14 cellular contexts compared by ENCODE assay signal in genomic region chr2:229268626-229269025, GRCh38. TPM values are rescaled to one million over a fixed set of nuclear protein-coding genes. Genes with fewer than 3 reads are reported as not detected.
A peak's percentile ranks its signal among the peaks of the same experiment; 100 is the strongest.
DNase-seq lines count a peak whose midpoint lies in the region; ATAC-seq and TF ChIP-seq lines count a peak whose summit lies in the region.
"Had no signal": no experiment of that assay in that cellular context is flagged by ENCODE, and none has a peak within 500 bp of the region (broad histone marks: within the 10 kb centered on the region; RNA-seq: fewer than 3 reads in every experiment).

No MANE protein-coding gene starts in this region.

- H3K9me3 Mint-ChIP-seq in endothelial cell (ENCODE audit: unreplicated experiment) = no peaks in the 10 kb centered on the region
- peaks cover 0 to 2% (median 0%) of the 10 kb centered on the region in 8 donors for H3K9me3 Mint-ChIP-seq in CD4-positive, alpha-beta memory T cell
- H3K9me3 Mint-ChIP-seq: activated naive CD8-positive, alpha-beta T cell treated with anti-CD3 and anti-CD28 coated beads, Interleukin-2, amount 10 ng/mL, durations not matched to agents 7 days and 5 days had no signal

- intact Hi-C loops in psoas muscle (cut with DNase I) = no loop called here
- intact Hi-C loops in CD4-positive, alpha-beta memory T cell (cut with micrococcal nuclease) = no loop called here

- H3K4me1 Mint-ChIP-seq in endothelial cell (ENCODE audit: unreplicated experiment) = no peaks in the 10 kb centered on the region
- peaks cover 0 to 3% (median 2%) of the 10 kb centered on the region in 4 donors for H3K4me1 Mint-ChIP-seq in CD4-positive, alpha-beta memory T cell
- H3K4me1 Mint-ChIP-seq: activated naive CD8-positive, alpha-beta T cell treated with anti-CD3 and anti-CD28 coated beads, Interleukin-2, amount 10 ng/mL, durations not matched to agents 7 days and 5 days had no signal

- H3K4me3 ChIP-seq in fibroblast of the aortic adventitia (ENCODE audit: low read depth, low read length) (peak overlapping the region; percentile 81), psoas muscle (peak overlapping the region; percentile 61)
- H3K4me3 ChIP-seq in CD4-positive, alpha-beta memory T cell (ENCODE audit: low read length in 2 of 2) = no peak overlapping the region
- H3K4me3 ChIP-seq: GM12878, K562 had no signal

- CTCF ChIA-PET in CD4-positive, alpha-beta memory T cell (lab: Charles Lee; ENCODE audit: partially characterized antibody) = no interaction called here

- peaks cover 0 to 5% (median 0%) of the 10 kb centered on the region in 3 donors for H3K27me3 ChIP-seq in psoas muscle (ENCODE audit: insufficient read depth in 3 of 3, low read length in 2 of 3)
- peaks cover 3% of the 10 kb centered on the region for H3K27me3 ChIP-seq in CD4-positive, alpha-beta memory T cell (ENCODE audit: insufficient read depth, low read length)

- peaks cover 3% of the 10 kb centered on the region for H3K27me3 Mint-ChIP-seq in endothelial cell (ENCODE audit: unreplicated experiment)
- peaks cover 15 to 16% of the 10 kb centered on the region in 2 donors for H3K27me3 Mint-ChIP-seq in CD4-positive, alpha-beta memory T cell

- H3K9me3 ChIP-seq in psoas muscle = no peaks in the 10 kb centered on the region
- H3K9me3 ChIP-seq in CD4-positive, alpha-beta memory T cell (ENCODE audit: control insufficient read depth in 1 of 2, low read length in 2 of 2) = no peaks in the 10 kb centered on the region

- H3K4me3 Mint-ChIP-seq in endothelial cell (ENCODE audit: unreplicated experiment) = no peak overlapping the region
- no peak overlapping the region for H3K4me3 Mint-ChIP-seq in CD4-positive, alpha-beta memory T cell
- H3K4me3 Mint-ChIP-seq: activated naive CD8-positive, alpha-beta T cell treated with anti-CD3 and anti-CD28 coated beads, Interleukin-2, amount 10 ng/mL, durations not matched to agents 7 days and 5 days had no signal

- H3K36me3 ChIP-seq in psoas muscle (ENCODE audit: insufficient read depth in 1 of 2, low read depth in 1 of 2) = no peaks in the 10 kb centered on the region
- no peaks in the 10 kb centered on the region for H3K36me3 ChIP-seq in CD4-positive, alpha-beta memory T cell (ENCODE audit: insufficient read depth, low read length)

- no peaks in the 10 kb centered on the region for H3K4me1 ChIP-seq in psoas muscle
- H3K4me1 ChIP-seq in CD4-positive, alpha-beta memory T cell (ENCODE audit: insufficient read depth, low read length) = no peaks in the 10 kb centered on the region

- POLR2A ChIA-PET in CD4-positive, alpha-beta memory T cell (lab: Charles Lee; ENCODE audit: partially characterized antibody) = no interaction called here

- TF ChIP-seq CTCF in fibroblast of the aortic adventitia (IDR thresholded peaks at IDR 0.05; ENCODE audit: insufficient read depth, low read length) = no peak
- no peak for TF ChIP-seq CTCF in psoas muscle (IDR thresholded peaks at IDR 0.05)
- no peak for TF ChIP-seq CTCF in endothelial cell (IDR thresholded peaks at IDR 0.05; ENCODE audit: unreplicated experiment)

- peak; percentile 41 for DNase-seq in AG08395 (ENCODE audit: low spot score)
- DNase-seq in LoVo (ENCODE audit: low spot score) = peak; percentile 41
- peak; percentile 34 for DNase-seq in fibroblast of the aortic adventitia (ENCODE audit: low read depth)
- DNase-seq in psoas muscle = no peak
- DNase-seq in endothelial cell (ENCODE audit: low spot score) = no peak
- DNase-seq in CD4-positive, alpha-beta memory T cell = no peak
- no peak for DNase-seq in SIG-M5 (lab: John Stamatoyannopoulos, UW)
- DNase-seq: activated naive CD8-positive, alpha-beta T cell treated with anti-CD3 and anti-CD28 coated beads, Interleukin-2, amount 10 ng/mL, durations not matched to agents 7 days and 5 days; dermis blood vessel endothelial cell; DMS53; NCI-H187 had no signal

- no peak overlapping the region for H3K27ac ChIP-seq in psoas muscle
- H3K27ac ChIP-seq in CD4-positive, alpha-beta memory T cell (ENCODE audit: low read depth, low read length) = no peak overlapping the region

- no peaks in the 10 kb centered on the region for H3K36me3 Mint-ChIP-seq in endothelial cell (ENCODE audit: low read depth, unreplicated experiment)
- H3K36me3 Mint-ChIP-seq in CD4-positive, alpha-beta memory T cell = no peaks in the 10 kb centered on the region
- H3K36me3 Mint-ChIP-seq: activated naive CD8-positive, alpha-beta T cell treated with anti-CD3 and anti-CD28 coated beads, Interleukin-2, amount 10 ng/mL, durations not matched to agents 7 days and 5 days had no signal

- 63 to 75% (median 67%) methylated on average over 4 of the region's 4 CpGs for WGBS in psoas muscle, 3 donors

- H3K27ac Mint-ChIP-seq in endothelial cell (ENCODE audit: unreplicated experiment) = no peak overlapping the region
- H3K27ac Mint-ChIP-seq in CD4-positive, alpha-beta memory T cell = no peak overlapping the region
- H3K27ac Mint-ChIP-seq: activated naive CD8-positive, alpha-beta T cell treated with anti-CD3 and anti-CD28 coated beads, Interleukin-2, amount 10 ng/mL, durations not matched to agents 7 days and 5 days had no signal

- ATAC-seq in psoas muscle = no peak
- no peak for ATAC-seq in HG03521 (IDR thresholded peaks at IDR 0.05; ENCODE audit: unreplicated experiment)
- ATAC-seq: GM12878, K562 had no signal

RNA-seq across cellular contexts. Expression of gene PID1, which starts 2.5 kb away (rescaled TPM):
- 0.57 and 13.0 TPM in 2 replicates for total RNA-seq in fibroblast of the aortic adventitia (ENCODE audit: low replicate concordance)
- 10 to 100 TPM in 1 of 4 donors, 1 to 10 TPM in 3; 4.3 to 10.6 (median 8.2) TPM for total RNA-seq in psoas muscle
- polyA plus RNA-seq in psoas muscle = 1 to 10 TPM; 4.7 to 7.9 (median 5.2) TPM
- total RNA-seq in endothelial cell (ENCODE audit: unreplicated experiment) = not detected
- total RNA-seq in CD4-positive, alpha-beta memory T cell = under 1 TPM; 0.47 to 0.55 TPM
- not detected for polyA plus RNA-seq in CD4-positive, alpha-beta memory T cell
- total RNA-seq: GM12878, K562 had no signal
- polyA plus RNA-seq: GM12878, K562 had no signal

Comparison
In these comparisons a context has a peak if more than half of its experiments do, and no peak if none do; other contexts are left out.
1. DNase-seq: peak in AG08395 (single experiment), LoVo (single experiment) and fibroblast of the aortic adventitia (single experiment); none in psoas muscle (0 of 2), endothelial cell (single experiment), CD4-positive, alpha-beta memory T cell (0 of 5) and SIG-M5 (single experiment).
2. H3K4me3 ChIP-seq: peak in fibroblast of the aortic adventitia (single experiment) and psoas muscle (single experiment); none in CD4-positive, alpha-beta memory T cell (0 of 2).